In the genomic region with DNA sequence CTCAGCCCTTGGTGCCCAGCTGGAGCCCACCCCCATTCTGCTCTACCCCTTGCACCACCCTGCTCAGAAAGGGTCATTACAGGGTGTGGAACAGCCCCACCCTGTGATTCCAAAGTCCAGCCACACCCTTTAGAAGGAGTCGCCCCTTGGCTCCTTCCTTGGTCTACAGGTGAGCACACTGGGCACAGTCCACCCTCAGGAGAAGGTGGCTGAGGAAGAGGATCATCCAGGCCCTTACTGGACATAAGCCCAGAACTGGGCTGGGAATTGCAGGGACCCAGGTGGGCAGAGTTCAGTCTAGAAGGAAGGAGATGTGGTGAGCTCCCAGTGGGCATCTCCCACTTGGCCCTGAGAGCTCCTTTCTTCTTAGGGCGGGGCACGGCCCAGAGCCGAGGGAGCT, we compare ENCODE assay signal across 21 cellular contexts. TPM values are rescaled to one million over a fixed set of nuclear protein-coding genes. Genes with fewer than 3 reads are reported as not detected.
DNase-seq lines count a peak whose midpoint lies in the region; ATAC-seq, FAIRE-seq and TF ChIP-seq lines count a peak whose summit lies in the region.
"Had no signal": no experiment of that assay in that cellular context is flagged by ENCODE, and none has a peak within 500 bp of the region (broad histone marks: within the 10 kb centered on the region; RNA-seq: fewer than 3 reads in every experiment).

No MANE protein-coding gene starts in this region.

- peaks cover 9% of the 10 kb centered on the region; the same call in 1 of the 2 replicates for H3K4me1 ChIP-seq in Caco-2
- H3K4me1 ChIP-seq in Peyer's patch: no peaks in the 10 kb centered on the region

- no peaks in the 10 kb centered on the region for H3K9me3 Mint-ChIP-seq in Caco-2 (ENCODE audit: unreplicated experiment)
- H3K9me3 Mint-ChIP-seq in neural crest cell: no peaks in the 10 kb centered on the region
- H3K9me3 Mint-ChIP-seq: CD8-positive, alpha-beta memory T cell had no signal

- H3K27ac ChIP-seq in Peyer's patch: peak overlapping the region in 3 of 4 donors; percentile 49 to 84 (median 69)
- H3K27ac ChIP-seq: C4-2B had no signal

- H3K27me3 Mint-ChIP-seq in Caco-2 (ENCODE audit: insufficient read depth, unreplicated experiment) (no peaks in the 10 kb centered on the region), neural crest cell (ENCODE audit: low read depth) (peaks cover 3% of the 10 kb centered on the region)
- H3K27me3 Mint-ChIP-seq: CD8-positive, alpha-beta memory T cell had no signal

- H3K4me3 Mint-ChIP-seq in Caco-2 (ENCODE audit: unreplicated experiment) (no peak overlapping the region), neural crest cell (no peak overlapping the region)
- H3K4me3 Mint-ChIP-seq: CD8-positive, alpha-beta memory T cell had no signal

- H3K27me3 ChIP-seq in Caco-2 (replicated peaks; ENCODE audit: control insufficient read depth, insufficient read depth, low read length): no peaks in the 10 kb centered on the region
- H3K27me3 ChIP-seq in Peyer's patch: no peaks in the 10 kb centered on the region

- H3K36me3 ChIP-seq in Caco-2 (ENCODE audit: control insufficient read depth, insufficient read depth, low read length): no peaks in the 10 kb centered on the region
- peaks cover 0 to 6% (median 0%) of the 10 kb centered on the region in 3 donors for H3K36me3 ChIP-seq in Peyer's patch

- TF ChIP-seq POLR2A in Peyer's patch (IDR thresholded peaks at IDR 0.05): peak in 1 of 2 donors; percentile 56

- POLR2A ChIA-PET in Caco-2 (lab: Charles Lee): no interaction called here

- H3K36me3 Mint-ChIP-seq in Caco-2 (ENCODE audit: insufficient read depth, unreplicated experiment) (no peaks in the 10 kb centered on the region), neural crest cell (ENCODE audit: low read depth) (no peaks in the 10 kb centered on the region)

- H3K27ac Mint-ChIP-seq in Caco-2 (ENCODE audit: unreplicated experiment) (peak overlapping the region; percentile 16), neural crest cell (ENCODE audit: unreplicated experiment) (peak overlapping the region; percentile 89)

- H3K4me3 ChIP-seq in Caco-2 (ENCODE audit: low read depth, low read length): no peak overlapping the region
- no peak overlapping the region for H3K4me3 ChIP-seq in Peyer's patch

- BruUV-seq in Caco-2 (replicated peaks; lab: Mats Ljungman, UMichigan): no TSS peak

- H3K9me3 ChIP-seq in Caco-2 (no peaks in the 10 kb centered on the region), Peyer's patch (no peaks in the 10 kb centered on the region)

- TF ChIP-seq CTCF in Caco-2 (IDR thresholded peaks at IDR 0.05; ENCODE audit: insufficient read depth in 1 of 2, low read depth in 1 of 2, low read length in 1 of 2, severe bottlenecking in 1 of 2, unreplicated experiment in 1 of 2): no peak
- no peak for TF ChIP-seq CTCF in Peyer's patch (IDR thresholded peaks at IDR 0.05)
- no peak for TF ChIP-seq CTCF in neural crest cell (conservative IDR thresholded peaks at IDR 0.05)

- DNase-seq in Caco-2 (no peak), Peyer's patch (peak in 2 of 3 donors; percentile 81 to 86), left colon (peak; percentile 70 to 84), neural crest cell (ENCODE audit: low read depth, low spot score) (no peak), urothelium cell line (ENCODE audit: low spot score) (no peak), NCI-H526 (lab: John Stamatoyannopoulos, UW) (no peak), DMS153 (lab: John Stamatoyannopoulos, UW) (no peak)
- DNase-seq: CD8-positive, alpha-beta memory T cell; DMS53; GDM1; KBM-7; NCI-H1092 treated with DMSO at 0.1 percent for 48 hours; NCI-H1436 treated with DMSO at 0.1 percent for 48 hours; NCI-H1930; NCI-H2227 treated with DMSO at 0.1 percent for 48 hours; NCI-H510A; NCI-H748 treated with DMSO at 0.1 percent for 48 hours had no signal

- CTCF ChIA-PET in Caco-2 (lab: Charles Lee): no interaction called here

- ATAC-seq in left colon (peak; percentile 97), HG02588 (IDR thresholded peaks at IDR 0.05; ENCODE audit: unreplicated experiment) (no peak)

- no peak for FAIRE-seq in urothelium cell line (lab: Jason Lieb, UNC)
- FAIRE-seq: GM19239, H1 had no signal

- intact Hi-C loops in Caco-2 (cut with micrococcal nuclease; ENCODE audit: unreplicated experiment): no loop called here
- intact Hi-C loops in left colon (cut with DNase I, micrococcal nuclease): no loop called here

- peaks cover 8% of the 10 kb centered on the region for H3K4me1 Mint-ChIP-seq in Caco-2 (ENCODE audit: low read depth, unreplicated experiment)
- H3K4me1 Mint-ChIP-seq in neural crest cell: no peaks in the 10 kb centered on the region

RNA-seq across cellular contexts. Expression of a gene that starts 8.6 kb away (rescaled TPM):
- total RNA-seq in Caco-2 (2022): 2.0 and 2.3 TPM in 2 replicates
- total RNA-seq in Peyer's patch: 100 to 1,000 TPM in 2 of 4 donors, 10 to 100 TPM in 2; 10.7 to 198 (median 105) TPM
- total RNA-seq in left colon: 10 to 100 TPM; 48.7 to 54.6 TPM
- total RNA-seq in neural crest cell: 0.75 and 0.82 TPM in 2 replicates

RNA-seq across cellular contexts. Expression of a gene that starts 51.2 kb away (rescaled TPM):
- total RNA-seq in Caco-2 (2022) (116 and 125 TPM in 2 replicates), Peyer's patch (10 to 100 TPM; 24.3 to 68.8 (median 43.2) TPM), left colon (10 to 100 TPM; 62.5 to 70.8 TPM), neural crest cell (71.8 and 75.2 TPM in 2 replicates)

Comparison
In these comparisons a context has a peak if more than half of its experiments do, and no peak if none do; other contexts are left out.
1. DNase-seq: peak in Peyer's patch (2 of 3) and left colon (2 of 2); none in Caco-2 (0 of 2), neural crest cell (single experiment), urothelium cell line (single experiment), NCI-H526 (0 of 2) and DMS153 (single experiment).